ENCODE assay signal across 14 cellular contexts in the genomic region with DNA sequence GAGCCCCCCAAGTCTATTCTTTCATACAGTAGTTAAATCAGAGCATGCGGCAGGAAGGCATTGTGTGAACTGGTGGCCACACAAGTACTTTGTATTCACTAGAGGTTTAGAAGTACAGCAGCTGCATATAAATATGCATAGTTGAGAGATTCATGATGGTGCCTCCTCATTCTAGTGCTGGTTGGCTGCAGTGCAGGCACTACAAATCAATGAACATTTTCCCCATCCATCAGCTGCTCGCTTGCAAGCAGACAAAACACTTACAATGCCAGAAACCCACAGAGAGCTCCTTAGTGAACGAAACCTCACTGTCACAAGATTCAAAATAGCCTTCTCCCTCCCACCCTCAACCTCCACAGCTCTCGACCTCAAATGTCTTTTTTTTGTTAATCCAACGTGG.
DNase-seq lines count a peak whose midpoint lies in the region; ATAC-seq and TF ChIP-seq lines count a peak whose summit lies in the region.
"Had no signal": no experiment of that assay in that cellular context is flagged by ENCODE, and none has a peak within 500 bp of the region (broad histone marks: within the 10 kb centered on the region; RNA-seq: fewer than 3 reads in every experiment).

No MANE protein-coding gene starts in this region.

- H3K9me3 ChIP-seq in left ventricle myocardium inferior (replicated peaks), result no peaks in the 10 kb centered on the region
- H3K9me3 ChIP-seq: gastroesophageal sphincter had no signal

- H3K4me1 ChIP-seq in KMS-11 (ENCODE audit: low read depth, poor library complexity, severe bottlenecking), result peaks cover 56% of the 10 kb centered on the region
- H3K4me1 ChIP-seq in left ventricle myocardium inferior, result peaks cover 76% of the 10 kb centered on the region

- H3K27ac ChIP-seq in KMS-11 (peak overlapping the region; percentile 46; the same call in 1 of the 2 replicates), left ventricle myocardium inferior (replicated peaks) (peak overlapping the region; percentile 77)
- H3K27ac ChIP-seq: gastroesophageal sphincter had no signal

- H3K36me3 ChIP-seq in KMS-11 (ENCODE audit: insufficient read depth), result no peaks in the 10 kb centered on the region
- no peaks in the 10 kb centered on the region for H3K36me3 ChIP-seq in left ventricle myocardium inferior
- H3K36me3 ChIP-seq: gastroesophageal sphincter had no signal

- H3K4me2 ChIP-seq in KMS-11, result peak overlapping the region; percentile 33

- H4K20me1 ChIP-seq in KMS-11 (ENCODE audit: insufficient read depth), result no peaks in the 10 kb centered on the region

- H3K79me2 ChIP-seq in KMS-11 (ENCODE audit: insufficient read depth, low read depth), result no peaks in the 10 kb centered on the region

- DNase-seq in SK-MEL-5 (ENCODE audit: low read depth, low spot score) (peak; percentile 34), left ventricle myocardium inferior (no peak), posterior cingulate gyrus (peak in 8 of 10 donors; percentile 18 to 90 (median 30)), MV-4-11 (lab: John Stamatoyannopoulos, UW) (no peak), left colon (no peak), NCI-H2171 (lab: John Stamatoyannopoulos, UW) (no peak)
- DNase-seq: dermis blood vessel endothelial cell; GDM1; Kasumi-1; NCI-H510A; stimulated activated naive CD8-positive, alpha-beta T cell treated with anti-CD3 and anti-CD28 coated beads, Interleukin-15, amount 100 ng/mL, for 72 hours had no signal

- TF ChIP-seq POLR2A in GM18505 (IDR thresholded peaks at IDR 0.05; ENCODE audit: borderline replicate concordance, extremely low read depth, insufficient read depth, insufficient read length), result no peak

- H2AFZ ChIP-seq in KMS-11 (ENCODE audit: low read depth), result no peak overlapping the region

- intact Hi-C loops in left ventricle myocardium inferior (cut with micrococcal nuclease) (no loop called here), posterior cingulate gyrus (cut with DNase I) (loop anchor here (10.0 kb wide), 2 partner anchors 79 to 149 kb away; no protein-coding TSS in a partner anchor), left colon (cut with DNase I, micrococcal nuclease) (no loop called here)

- ATAC-seq in left colon, result no peak
- ATAC-seq in GM18505 (IDR thresholded peaks at IDR 0.05; ENCODE audit: unreplicated experiment), result no peak
- ATAC-seq: gastroesophageal sphincter; stimulated activated naive CD8-positive, alpha-beta T cell treated with anti-CD3 and anti-CD28 coated beads, Interleukin-15, amount 100 ng/mL, for 72 hours had no signal

- H3K27me3 ChIP-seq in KMS-11 (ENCODE audit: insufficient read depth, low read depth), result no peaks in the 10 kb centered on the region
- H3K27me3 ChIP-seq in left ventricle myocardium inferior (ENCODE audit: low read depth), result no peaks in the 10 kb centered on the region
- H3K27me3 ChIP-seq: gastroesophageal sphincter had no signal

- no peak overlapping the region; the same call in 1 of the 2 replicates for H3K9ac ChIP-seq in KMS-11

- TF ChIP-seq CTCF in KMS-11 (conservative IDR thresholded peaks at IDR 0.05; ENCODE audit: low read depth, low read length) (no peak), left ventricle myocardium inferior (IDR thresholded peaks at IDR 0.05; ENCODE audit: borderline replicate concordance) (no peak)

- H3K4me3 ChIP-seq in KMS-11 (IDR thresholded peaks at IDR 0.05; ENCODE audit: insufficient read depth, low read depth, low read length) (no peak overlapping the region), left ventricle myocardium inferior (no peak overlapping the region)
- H3K4me3 ChIP-seq: gastroesophageal sphincter had no signal

- in situ Hi-C loops in SK-MEL-5 (cut with HindIII; ENCODE audit: low pct_unique_long_range_greater_than_20kb, low sequenced_read_pairs), result no loop called here

Comparison
In these comparisons a context has a peak if more than half of its experiments do, and no peak if none do; other contexts are left out.
1. DNase-seq: peak in SK-MEL-5 (single experiment) and posterior cingulate gyrus (8 of 10); none in left ventricle myocardium inferior (single experiment), MV-4-11 (single experiment), left colon (0 of 2) and NCI-H2171 (single experiment).